Comparison of ENCODE assay signal across 2 cellular contexts in genomic region chr7:128841961-128842673, GRCh38.
TF ChIP-seq lines count a peak whose summit lies in the region.

No MANE protein-coding gene starts in this region.

TF ChIP-seq in HEK293, 187 proteins besides CTCF, POLR2A, EP300 and RAD21:
- TF ChIP-seq ZNF169 (tag by site-specific recombination; IDR thresholded peaks at IDR 0.05) = no peak
- TF ChIP-seq OSR2 (tag by site-specific recombination; IDR thresholded peaks at IDR 0.05) = no peak
- TF ChIP-seq ZSCAN30 (tag by site-specific recombination; IDR thresholded peaks at IDR 0.05) = 0 out of 2 replicates have a peak, but pooled peaks have one; percentile 26
- TF ChIP-seq ZNF202 (tag by site-specific recombination; IDR thresholded peaks at IDR 0.05; ENCODE audit: borderline replicate concordance) = no peak
- TF ChIP-seq GLIS2 (tag by site-specific recombination; IDR thresholded peaks at IDR 0.05) = peak; percentile 73
- TF ChIP-seq ZFHX2 (tag by site-specific recombination; conservative IDR thresholded peaks at IDR 0.05) = peak; percentile 63
- 0 out of 2 replicates have a peak, but pooled peaks have one; percentile 49 for TF ChIP-seq HIC1 (tag by site-specific recombination; IDR thresholded peaks at IDR 0.05)
- TF ChIP-seq KLF9 (tag by site-specific recombination; IDR thresholded peaks at IDR 0.05; ENCODE audit: low read depth) = peak; percentile 43; the same call in 1 of the 2 replicates
- TF ChIP-seq ZNF514 (tag by site-specific recombination; IDR thresholded peaks at IDR 0.05) = no peak
- TF ChIP-seq ZNF571 (tag by site-specific recombination; IDR thresholded peaks at IDR 0.05) = no peak
- TF ChIP-seq GLIS1 (tag by site-specific recombination; IDR thresholded peaks at IDR 0.05) = peak; percentile 47; the same call in 1 of the 2 replicates
- 0 out of 2 replicates have a peak, but pooled peaks have one; percentile 19 for TF ChIP-seq ZBTB48 (tag by site-specific recombination; IDR thresholded peaks at IDR 0.05)
- 0 out of 2 replicates have a peak, but pooled peaks have one; percentile 31 for TF ChIP-seq ZNF501 (tag by site-specific recombination; IDR thresholded peaks at IDR 0.05)
- 0 out of 2 replicates have a peak, but pooled peaks have one; percentile 23 for TF ChIP-seq ZNF398 (tag by site-specific recombination; IDR thresholded peaks at IDR 0.05)
- TF ChIP-seq EGR2 (tag by site-specific recombination; IDR thresholded peaks at IDR 0.05; ENCODE audit: low read depth) = 0 out of 2 replicates have a peak, but pooled peaks have one; percentile 48
- peak; percentile 84 for TF ChIP-seq PATZ1 (tag by site-specific recombination; IDR thresholded peaks at IDR 0.05)

TF ChIP-seq in HepG2, 621 proteins besides CTCF, POLR2A, EP300 and RAD21 (continues in another document):
- TF ChIP-seq ZHX1 (CRISPR knock-in tag; IDR thresholded peaks at IDR 0.05; ENCODE audit: low read depth) (no peak), STAG1 (CRISPR knock-in tag; IDR thresholded peaks at IDR 0.05) (peak; percentile 43), ZNF264 (CRISPR knock-in tag; IDR thresholded peaks at IDR 0.05) (no peak), MIER2 (CRISPR knock-in tag; IDR thresholded peaks at IDR 0.05) (no peak), ZNF10 (CRISPR knock-in tag; IDR thresholded peaks at IDR 0.05; ENCODE audit: borderline replicate concordance, low read depth) (no peak), ZUFSP (CRISPR knock-in tag; IDR thresholded peaks at IDR 0.05; ENCODE audit: borderline replicate concordance) (no peak), ZNF740 (CRISPR knock-in tag; IDR thresholded peaks at IDR 0.05) (0 out of 2 replicates have a peak, but pooled peaks have one; percentile 50), ZNF687 (CRISPR knock-in tag; IDR thresholded peaks at IDR 0.05) (peak; percentile 11; the same call in 1 of the 2 replicates), RCOR2 (CRISPR knock-in tag; IDR thresholded peaks at IDR 0.05) (no peak), ZNF121 (CRISPR knock-in tag; IDR thresholded peaks at IDR 0.05) (no peak), SRSF4 (IDR thresholded peaks at IDR 0.05; ENCODE audit: low read depth, low read length, poor library complexity, severe bottlenecking) (no peak), RXRB (CRISPR knock-in tag; IDR thresholded peaks at IDR 0.05; ENCODE audit: borderline replicate concordance) (no peak), PATZ1 (CRISPR knock-in tag; IDR thresholded peaks at IDR 0.05) (peak; percentile 67; the same call in 1 of the 2 replicates), ZBTB33 (CRISPR knock-in tag; IDR thresholded peaks at IDR 0.05) (peak; percentile 62), TEAD3 (CRISPR knock-in tag; optimal IDR thresholded peaks at IDR 0.05; ENCODE audit: borderline replicate concordance) (peak; percentile 18), ZNF484 (CRISPR knock-in tag; IDR thresholded peaks at IDR 0.05; ENCODE audit: borderline replicate concordance, low read depth) (no peak), PTBP1 (IDR thresholded peaks at IDR 0.05; ENCODE audit: low read depth, low read length, poor library complexity, severe bottlenecking) (no peak), DMTF1 (CRISPR knock-in tag; IDR thresholded peaks at IDR 0.05) (no peak), DZIP1 (CRISPR knock-in tag; IDR thresholded peaks at IDR 0.05) (no peak), BRF2 (CRISPR knock-in tag; IDR thresholded peaks at IDR 0.05) (no peak), ZNF354B (CRISPR knock-in tag; IDR thresholded peaks at IDR 0.05) (no peak), ZNF18 (CRISPR knock-in tag; IDR thresholded peaks at IDR 0.05; ENCODE audit: insufficient replicate concordance) (no peak), NR2C2 (CRISPR knock-in tag; IDR thresholded peaks at IDR 0.05; ENCODE audit: borderline replicate concordance) (no peak), XRCC5 (optimal IDR thresholded peaks at IDR 0.05; ENCODE audit: low read length) (peak; percentile 41)
